Comparison of ENCODE assay signal across 8 cellular contexts in genomic region chr5:177516601-177517568, GRCh38. TPM values are rescaled to one million over a fixed set of nuclear protein-coding genes. Genes with fewer than 3 reads are reported as not detected.
A peak's percentile ranks its signal among the peaks of the same experiment; 100 is the strongest.
DNase-seq lines count a peak whose midpoint lies in the region; ATAC-seq and TF ChIP-seq lines count a peak whose summit lies in the region.

Gene DDX41, minus strand, starts transcription at chr5:177516961. Its CDS starts 16 bp downstream, at chr5:177516945.

- DNase-seq in CMK (ENCODE audit: low read depth) (peak; percentile 96), HPDE6-E6E7 (ENCODE audit: extremely low spot score) (peak; percentile 97), lower lobe of right lung (peak; percentile 98)
- DNase-seq in NK-92 treated with Interleukin-12 subunit alpha and Interleukin-12 subunit beta, amount 100 ng/mL, for 24 hours (lab: John Stamatoyannopoulos, UW), result peak; percentile 94
- peak; percentile 98 for DNase-seq in activated CD8-positive, alpha-beta memory T cell treated with anti-CD3 and anti-CD28 coated beads for 24 hours
- DNase-seq in effector CD4-positive, alpha-beta T cell, result peak; percentile 94
- DNase-seq in stimulated activated CD4-positive, alpha-beta T cell treated with anti-CD3 and anti-CD28 coated beads, TNF-alpha, amount 100 ng/mL, for 24 hours (ENCODE audit: low read depth in 3 of 3), result peak; percentile 93 to 96 (median 95)

- ATAC-seq in GM19463 (IDR thresholded peaks at IDR 0.05; ENCODE audit: unreplicated experiment), result peak; percentile 81
- ATAC-seq in lower lobe of right lung, result peak; percentile 96

- peak within 1 kb of the TSS; percentile 88 for H3K27ac ChIP-seq in lower lobe of right lung

- H3K9me3 ChIP-seq in lower lobe of right lung, result no peaks in the 10 kb centered on the region

- peaks cover 69% of the 10 kb centered on the region for H3K36me3 ChIP-seq in lower lobe of right lung

- peaks cover 11% of the 10 kb centered on the region for H3K4me1 ChIP-seq in lower lobe of right lung

- H3K4me3 ChIP-seq in lower lobe of right lung, result peak within 1 kb of the TSS; percentile 93

- peak; percentile 9 for TF ChIP-seq CTCF in lower lobe of right lung (IDR thresholded peaks at IDR 0.05)

- H3K27me3 ChIP-seq in lower lobe of right lung (ENCODE audit: low read depth), result no peaks in the 10 kb centered on the region

- intact Hi-C loops in lower lobe of right lung (cut with DNase I), result no loop called here

RNA-seq across cellular contexts. Expression of gene DDX41, which starts in this region (rescaled TPM):
- 69.4 TPM for total RNA-seq in lower lobe of right lung

Comparison
In these comparisons a context has a peak if more than half of its experiments do, and no peak if none do; other contexts are left out.
1. Peak in every context shown above with its lines: DNase-seq, ATAC-seq, H3K4me3 ChIP-seq and H3K27ac ChIP-seq.